In genomic region chr18:11324510-11324909, GRCh38 we compare ENCODE assay signal across 21 cellular contexts.
DNase-seq lines count a peak whose midpoint lies in the region; ATAC-seq, FAIRE-seq and TF ChIP-seq lines count a peak whose summit lies in the region.
"Had no signal": no experiment of that assay in that cellular context is flagged by ENCODE, and none has a peak within 500 bp of the region (broad histone marks: within the 10 kb centered on the region; RNA-seq: fewer than 3 reads in every experiment).

No MANE protein-coding gene starts in this region.

- H3K4me3 Mint-ChIP-seq in astrocyte (ENCODE audit: unreplicated experiment): no peak overlapping the region
- H3K4me3 Mint-ChIP-seq: activated naive CD8-positive, alpha-beta T cell; CD4-positive, alpha-beta T cell had no signal

- H3K27me3 Mint-ChIP-seq in astrocyte (ENCODE audit: low read depth, unreplicated experiment): no peaks in the 10 kb centered on the region
- H3K27me3 Mint-ChIP-seq: activated naive CD8-positive, alpha-beta T cell; CD4-positive, alpha-beta T cell had no signal

- intact Hi-C loops in left ventricle myocardium inferior (cut with micrococcal nuclease) (no loop called here), right cardiac atrium (cut with DNase I) (no loop called here)

- TF ChIP-seq CTCF in KMS-11 (conservative IDR thresholded peaks at IDR 0.05; ENCODE audit: low read depth, low read length) (no peak), astrocyte (IDR thresholded peaks at IDR 0.05; ENCODE audit: insufficient read depth, low read depth, low read length) (no peak), left ventricle myocardium inferior (IDR thresholded peaks at IDR 0.05; ENCODE audit: borderline replicate concordance) (no peak)

- H2AFZ ChIP-seq in KMS-11 (ENCODE audit: low read depth) (no peak overlapping the region), astrocyte (ENCODE audit: low read depth, low read length) (no peak overlapping the region)

- ATAC-seq in right cardiac atrium: no peak

- FAIRE-seq in astrocyte (lab: Jason Lieb, UNC): peak; percentile 29
- FAIRE-seq: bronchial epithelial cell had no signal

- peak overlapping the region; percentile 90 for H3K27ac Mint-ChIP-seq in astrocyte (ENCODE audit: unreplicated experiment)
- H3K27ac Mint-ChIP-seq: activated naive CD8-positive, alpha-beta T cell; CD4-positive, alpha-beta T cell had no signal

- H4K20me1 ChIP-seq in KMS-11 (ENCODE audit: insufficient read depth) (no peaks in the 10 kb centered on the region), astrocyte (ENCODE audit: insufficient read depth, low read length) (no peaks in the 10 kb centered on the region)

- H3K27me3 ChIP-seq in KMS-11 (ENCODE audit: insufficient read depth, low read depth): no peaks in the 10 kb centered on the region
- no peaks in the 10 kb centered on the region for H3K27me3 ChIP-seq in astrocyte (ENCODE audit: insufficient read depth, low read length)
- H3K27me3 ChIP-seq in left ventricle myocardium inferior (ENCODE audit: low read depth): no peaks in the 10 kb centered on the region
- H3K27me3 ChIP-seq in right cardiac atrium (ENCODE audit: control insufficient read depth, insufficient read depth): no peaks in the 10 kb centered on the region
- H3K27me3 ChIP-seq: left lung, Peyer's patch, right atrium auricular region, tibial artery had no signal

- H3K9me3 ChIP-seq in astrocyte (ENCODE audit: insufficient read depth, low read depth, low read length) (no peaks in the 10 kb centered on the region), left ventricle myocardium inferior (replicated peaks) (no peaks in the 10 kb centered on the region), right cardiac atrium (ENCODE audit: control insufficient read depth, low read length) (no peaks in the 10 kb centered on the region)
- H3K9me3 ChIP-seq: left lung, neutrophil, Peyer's patch, right atrium auricular region, tibial artery had no signal

- H3K4me3 ChIP-seq in KMS-11 (IDR thresholded peaks at IDR 0.05; ENCODE audit: insufficient read depth, low read depth, low read length) (no peak overlapping the region), astrocyte (ENCODE audit: insufficient read depth, low read depth, low read length) (no peak overlapping the region), left ventricle myocardium inferior (no peak overlapping the region), right cardiac atrium (ENCODE audit: low read length) (no peak overlapping the region)
- H3K4me3 ChIP-seq: left lung, Peyer's patch, right atrium auricular region, tibial artery had no signal

- H3K4me2 ChIP-seq in KMS-11: peak overlapping the region; percentile 36; the same call in 1 of the 2 replicates
- peak overlapping the region; percentile 76 for H3K4me2 ChIP-seq in astrocyte (ENCODE audit: low read length)

- 57% methylated on average over 2 of the region's 2 CpGs for WGBS in right cardiac atrium

- no peak overlapping the region; the same call in 1 of the 2 replicates for H3K9ac ChIP-seq in KMS-11
- H3K9ac ChIP-seq in astrocyte (ENCODE audit: low read length): peak overlapping the region; percentile 71

- peaks cover 49% of the 10 kb centered on the region for H3K4me1 Mint-ChIP-seq in astrocyte (ENCODE audit: low read depth, unreplicated experiment)

- no peaks in the 10 kb centered on the region for H3K79me2 ChIP-seq in KMS-11 (ENCODE audit: insufficient read depth, low read depth)
- H3K79me2 ChIP-seq in astrocyte (ENCODE audit: insufficient read depth, low read length): no peaks in the 10 kb centered on the region

- H3K27ac ChIP-seq in KMS-11 (peak overlapping the region; percentile 41), astrocyte (ENCODE audit: low read depth, low read length) (peak overlapping the region; percentile 94), left ventricle myocardium inferior (replicated peaks) (no peak overlapping the region), right cardiac atrium (ENCODE audit: low read length) (no peak overlapping the region)
- H3K27ac ChIP-seq: left lung, neutrophil, Peyer's patch, right atrium auricular region, tibial artery had no signal

- H3K36me3 ChIP-seq in KMS-11 (ENCODE audit: insufficient read depth) (no peaks in the 10 kb centered on the region), astrocyte (ENCODE audit: insufficient read depth, low read length) (no peaks in the 10 kb centered on the region), left ventricle myocardium inferior (no peaks in the 10 kb centered on the region)
- H3K36me3 ChIP-seq: left lung, neutrophil, Peyer's patch, right atrium auricular region, tibial artery had no signal

- peak; percentile 44 for DNase-seq in Daoy (ENCODE audit: low read depth)
- no peak for DNase-seq in astrocyte (ENCODE audit: low read depth)
- peak; percentile 41 for DNase-seq in myocyte (ENCODE audit: low read depth)
- no peak for DNase-seq in left ventricle myocardium inferior
- no peak for DNase-seq in right cardiac atrium
- no peak for DNase-seq in activated CD4-positive, CD25-positive, alpha-beta regulatory T cell treated with anti-CD3 and anti-CD28 coated beads, Interleukin-2, amount 50 U/mL, for 72 hours
- DNase-seq in DMS153 (lab: John Stamatoyannopoulos, UW): no peak
- DNase-seq: activated CD8-positive, alpha-beta memory T cell treated with anti-CD3 and anti-CD28 coated beads for 24 hours; CD4-positive, alpha-beta T cell; DMS53; Karpas-422; left lung; NCI-H1417 treated with DMSO at 0.1 percent for 48 hours; Peyer's patch; stimulated activated naive CD4-positive, alpha-beta T cell; tibial artery had no signal

- peaks cover 49% of the 10 kb centered on the region for H3K4me1 ChIP-seq in KMS-11 (ENCODE audit: low read depth, poor library complexity, severe bottlenecking)
- peaks cover 47% of the 10 kb centered on the region for H3K4me1 ChIP-seq in astrocyte (ENCODE audit: insufficient read depth, low read length)
- H3K4me1 ChIP-seq in left ventricle myocardium inferior: peaks cover 5% of the 10 kb centered on the region
- H3K4me1 ChIP-seq in right cardiac atrium (ENCODE audit: control insufficient read depth, insufficient read depth, low read length): no peaks in the 10 kb centered on the region
- H3K4me1 ChIP-seq: Peyer's patch had no signal

- H3K9me3 Mint-ChIP-seq in astrocyte (ENCODE audit: unreplicated experiment): no peaks in the 10 kb centered on the region
- H3K9me3 Mint-ChIP-seq: CD4-positive, alpha-beta T cell had no signal

- no peaks in the 10 kb centered on the region for H3K36me3 Mint-ChIP-seq in astrocyte (ENCODE audit: low read depth, unreplicated experiment)
- H3K36me3 Mint-ChIP-seq: activated naive CD8-positive, alpha-beta T cell had no signal

Comparison
In these comparisons a context has a peak if more than half of its experiments do, and no peak if none do; other contexts are left out.
1. DNase-seq: peak in Daoy (single experiment) and myocyte (single experiment); none in astrocyte (single experiment), left ventricle myocardium inferior (single experiment), right cardiac atrium (0 of 3), activated CD4-positive, CD25-positive, alpha-beta regulatory T cell treated with anti-CD3 and anti-CD28 coated beads, Interleukin-2, amount 50 U/mL, for 72 hours (single experiment) and DMS153 (single experiment).
2. H3K27ac ChIP-seq: peak in KMS-11 (single experiment) and astrocyte (single experiment); none in left ventricle myocardium inferior (single experiment) and right cardiac atrium (single experiment).